In genomic region chr5:145587308-145588071, GRCh38 we compare ENCODE assay signal across 13 cellular contexts.
DNase-seq lines count a peak whose midpoint lies in the region; ATAC-seq, FAIRE-seq and TF ChIP-seq lines count a peak whose summit lies in the region.
"Had no signal": no experiment of that assay in that cellular context is flagged by ENCODE, and none has a peak within 500 bp of the region (broad histone marks: within the 10 kb centered on the region; RNA-seq: fewer than 3 reads in every experiment).

No MANE protein-coding gene starts in this region.

- no TSS peak for BruUV-seq in K562 (replicated peaks; lab: Mats Ljungman, UMichigan)

- H3K27me3 ChIP-seq in K562 (ENCODE audit: control insufficient read depth in 2 of 2, insufficient read depth in 2 of 2, low read length in 2 of 2), result no peaks in the 10 kb centered on the region

- H4K20me1 ChIP-seq in K562 (replicated peaks; ENCODE audit: control insufficient read depth, insufficient read depth, low read length), result no peaks in the 10 kb centered on the region

- H3K4me3 ChIP-seq in K562 (no peak overlapping the region), mesodermal cell (ENCODE audit: extremely low read depth, insufficient read depth, low read length, poor library complexity, severe bottlenecking) (no peak overlapping the region)
- H3K4me3 ChIP-seq: SK-N-MC had no signal

- no peak for TF ChIP-seq POLR2A in K562 (conservative IDR thresholded peaks at IDR 0.05)

- no peaks in the 10 kb centered on the region for H3K9me1 ChIP-seq in K562 (ENCODE audit: control insufficient read depth, insufficient read depth, low read length)

- intact Hi-C loops in K562 (cut with micrococcal nuclease), result no loop called here

- in situ Hi-C loops in K562 (cut with MboI), result no loop called here

- POLR2A ChIA-PET in K562 (lab: Yijun Ruan, JAX), result no interaction called here

- no peak for FAIRE-seq in K562 (lab: Jason Lieb, UNC)
- FAIRE-seq in GM19239 (lab: Jason Lieb, UNC), result no peak
- FAIRE-seq: endometrium had no signal

- H3K4me1 ChIP-seq in K562 (replicated peaks in 1 of 2; ENCODE audit: control insufficient read depth in 2 of 2, insufficient read depth in 2 of 2, low read length in 2 of 2), result no peaks in the 10 kb centered on the region
- H3K4me1 ChIP-seq in mesodermal cell (ENCODE audit: control insufficient read depth, insufficient read depth, low read length, poor library complexity, severe bottlenecking), result peaks cover 9% of the 10 kb centered on the region

- CTCF ChIA-PET in K562 (lab: Yijun Ruan, JAX; ENCODE audit: low intra/inter-chr PET ratio), result no interaction called here

- H3K36me3 ChIP-seq in K562 (ENCODE audit: control insufficient read depth, insufficient read depth, low read length) (no peaks in the 10 kb centered on the region), mesodermal cell (ENCODE audit: control insufficient read depth, insufficient read depth, low read length) (no peaks in the 10 kb centered on the region)

- H3K9me3 ChIP-seq in K562 (replicated peaks; ENCODE audit: control insufficient read depth, insufficient read depth, low read depth, low read length) (no peaks in the 10 kb centered on the region), mesodermal cell (ENCODE audit: control insufficient read depth, low read length) (no peaks in the 10 kb centered on the region)

- DNase-seq in COLO829 (ENCODE audit: low spot score), result peak; percentile 63
- DNase-seq in HT-29 (ENCODE audit: low spot score), result peak; percentile 15
- DNase-seq in K562 (ENCODE audit: extremely low read depth in 1 of 4, low spot score in 3 of 4), result peak in 1 of 4 experiments; percentile 1
- DNase-seq in NCI-H2171 (lab: John Stamatoyannopoulos, UW), result no peak
- DNase-seq in GM19239 (ENCODE audit: insufficient read length, low spot score), result no peak
- DNase-seq: activated CD8-positive, alpha-beta memory T cell treated with anti-CD3 and anti-CD28 coated beads, Interleukin-2, amount 10 ng/mL, durations not matched to agents 7 days and 5 days; midbrain; NCI-H187 treated with DMSO at 0.1 percent for 48 hours had no signal

- no peak for TF ChIP-seq RAD21 in K562 (CRISPR knock-in tag; conservative IDR thresholded peaks at IDR 0.05 in 1 of 2, IDR thresholded peaks at IDR 0.05 in 1 of 2)

- ATAC-seq in K562 (no peak), HG02759 (IDR thresholded peaks at IDR 0.05; ENCODE audit: unreplicated experiment) (no peak), HG03175 (IDR thresholded peaks at IDR 0.05; ENCODE audit: unreplicated experiment) (no peak)
- ATAC-seq: activated CD8-positive, alpha-beta memory T cell treated with anti-CD3 and anti-CD28 coated beads, Interleukin-2, amount 10 ng/mL, durations not matched to agents 7 days and 5 days had no signal

- H3K4me2 ChIP-seq in K562 (ENCODE audit: insufficient read depth, low read length), result no peak overlapping the region

- H3K27ac ChIP-seq in K562 (ENCODE audit: extremely low read depth, low read depth, low read length) (no peak overlapping the region), mesodermal cell (ENCODE audit: low read depth, low read length, severe bottlenecking) (peak overlapping the region; percentile 12)
- H3K27ac ChIP-seq: SK-N-MC had no signal

- H3K9ac ChIP-seq in K562 (ENCODE audit: insufficient read depth in 1 of 2, low read depth in 2 of 2, low read length in 2 of 2), result no peak overlapping the region

- no peak for TF ChIP-seq EP300 in K562 (IDR thresholded peaks at IDR 0.05; ENCODE audit: low read length)

- no peaks in the 10 kb centered on the region for H3K79me2 ChIP-seq in K562 (ENCODE audit: control insufficient read depth, insufficient read depth, low read length)

- H2AFZ ChIP-seq in K562 (ENCODE audit: low read depth, low read length), result no peak overlapping the region

- 22% methylated on average over 6 of the region's 6 CpGs for WGBS in K562 (ENCODE audit: insufficient coverage, low coverage, missing lambda C conversion rate)
- 89 to 92% methylated on average over 5 to 6 of the region's 6 CpGs for WGBS in mesodermal cell (ENCODE audit: insufficient coverage in 2 of 2), 2 experiments

- no peak for TF ChIP-seq CTCF in K562 (IDR thresholded peaks at IDR 0.05 in 2 of 3, conservative IDR thresholded peaks at IDR 0.05 in 1 of 3; ENCODE audit: insufficient read depth in 2 of 3, low read depth in 1 of 3, low read length in 3 of 3)

TF ChIP-seq in K562, 482 proteins besides CTCF, POLR2A, EP300 and RAD21:
- 0 out of 2 replicates have a peak, but pooled peaks have one; percentile 4 for TF ChIP-seq C11orf30 (IDR thresholded peaks at IDR 0.05; ENCODE audit: low read depth)
- TF ChIP-seq ZNF316 (IDR thresholded peaks at IDR 0.05), result 0 out of 2 replicates have a peak, but pooled peaks have one; percentile 15
- TF ChIP-seq NFE2 (IDR thresholded peaks at IDR 0.05; ENCODE audit: low read depth), result peak; percentile 50; the same call in 1 of the 2 replicates
- no peak for TF ChIP-seq ERF (CRISPR knock-in tag; IDR thresholded peaks at IDR 0.05)
- 0 out of 2 replicates have a peak, but pooled peaks have one; percentile 20 for TF ChIP-seq ATF3 (IDR thresholded peaks at IDR 0.05)
- no peak for TF ChIP-seq ATF3 (CRISPR knock-in tag; conservative IDR thresholded peaks at IDR 0.05)
- peak; percentile 55; the same call in 1 of the 2 replicates for TF ChIP-seq FOSL1 (tag; conservative IDR thresholded peaks at IDR 0.05)

Comparison
In these comparisons a context has a peak if more than half of its experiments do, and no peak if none do; other contexts are left out.
1. DNase-seq: peak in COLO829 (single experiment) and HT-29 (single experiment); none in NCI-H2171 (single experiment) and GM19239 (single experiment).